Comparison of ENCODE assay signal across 23 cellular contexts in the genomic region with DNA sequence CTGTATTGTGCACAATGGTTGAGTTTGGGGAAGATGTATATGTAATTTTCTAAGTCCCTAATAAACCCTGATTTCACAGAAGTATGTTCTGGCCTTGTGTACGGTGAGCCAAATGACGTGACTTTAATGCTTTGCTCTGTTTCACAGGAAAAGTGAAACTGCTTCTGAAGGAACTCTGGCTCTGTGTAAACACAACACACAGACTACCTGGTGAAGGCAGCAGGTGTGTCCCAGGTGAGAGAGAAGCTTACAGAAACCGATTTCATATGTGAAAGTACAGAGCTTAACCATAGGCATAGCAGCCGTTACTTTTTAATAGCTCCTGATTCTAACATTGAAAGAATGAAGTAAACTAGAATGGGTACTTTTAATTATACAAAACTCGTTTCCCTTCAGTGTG.
"Had no signal": no experiment of that assay in that cellular context is flagged by ENCODE, and none has a peak within 500 bp of the region (broad histone marks: within the 10 kb centered on the region; RNA-seq: fewer than 3 reads in every experiment).

No MANE protein-coding gene starts in this region.

- ATAC-seq: activated naive CD8-positive, alpha-beta T cell treated with anti-CD3 and anti-CD28 coated beads, Interleukin-2, amount 50 U/mL, for 24 hours; heart left ventricle; left lobe of liver; natural killer cell; psoas muscle; stimulated activated naive CD8-positive, alpha-beta T cell treated with anti-CD3 and anti-CD28 coated beads, Interleukin-15, Interleukin-2, amounts not matched to agents 100 U/mL and 50 U/mL, for 24 hours had no signal

- H3K4me3 ChIP-seq: cardiac muscle cell, heart left ventricle, psoas muscle, right atrium auricular region, tibial artery had no signal

- H3K27me3 ChIP-seq: cardiac muscle cell, heart left ventricle, right atrium auricular region, tibial artery had no signal

- H3K9me3 ChIP-seq: heart left ventricle, psoas muscle, right atrium auricular region, tibial artery had no signal

- DNase-seq: activated CD4-positive, alpha-beta memory T cell treated with anti-CD3 and anti-CD28 coated beads, Interleukin-2, amount 10 ng/mL, durations not matched to agents 7 days and 5 days; activated CD4-positive, alpha-beta T cell treated with anti-CD3 and anti-CD28 coated beads for 48 hours; activated CD4-positive, CD25-positive, alpha-beta regulatory T cell; activated gamma-delta T cell; activated naive CD4-positive, alpha-beta T cell treated with anti-CD3 and anti-CD28 coated beads, Interleukin-2, amount 50 U/mL, for 16 hours; activated naive CD8-positive, alpha-beta T cell treated with anti-CD3 and anti-CD28 coated beads, Interleukin-2, amount 50 U/mL, for 24 hours; cortex of kidney; heart left ventricle; islet precursor cell; mammary epithelial cell; natural killer cell; psoas muscle; stimulated activated CD4-positive, alpha-beta T cell treated with anti-CD3 and anti-CD28 coated beads, Interleukin-12 subunit alpha, Interleukin-12 subunit beta, amount 100 ng/mL, for 4 hours; stimulated activated CD4-positive, alpha-beta T cell treated with anti-CD3 and anti-CD28 coated beads, Interleukin-4, amount 100 ng/mL, for 4 hours; stimulated activated naive CD8-positive, alpha-beta T cell treated with anti-CD3 and anti-CD28 coated beads, Interleukin-15, Interleukin-2, amounts not matched to agents 100 U/mL and 50 U/mL, for 24 hours; tibial artery had no signal

- H3K27me3 Mint-ChIP-seq: activated CD4-positive, alpha-beta memory T cell treated with anti-CD3 and anti-CD28 coated beads, Interleukin-2, amount 10 ng/mL, durations not matched to agents 7 days and 5 days; activated naive CD8-positive, alpha-beta T cell treated with anti-CD3 and anti-CD28 coated beads, Interleukin-2, amount 50 U/mL, for 24 hours had no signal

- FAIRE-seq: urothelium cell line had no signal

- H3K9me3 Mint-ChIP-seq: activated CD4-positive, alpha-beta memory T cell treated with anti-CD3 and anti-CD28 coated beads, Interleukin-2, amount 10 ng/mL, durations not matched to agents 7 days and 5 days; activated naive CD8-positive, alpha-beta T cell treated with anti-CD3 and anti-CD28 coated beads, Interleukin-2, amount 50 U/mL, for 24 hours; activated T-helper 1 cell treated with anti-CD3 and anti-CD28 coated beads, Interleukin-12 subunit alpha, Interleukin-12 subunit beta, Interleukin-2, Interleukin-4 antibody, amounts not matched to agents 30 ng/mL and 10 ng/mL and 1 ng/mL, durations not matched to agents 14 hours and 24 hours and 36 hours; mesothelial cell of epicardium; natural killer cell; T-helper 1 cell treated with Interleukin-12 subunit alpha and Interleukin-12 subunit beta and Interleukin-4 antibody, amounts not matched to agents 30 μg/mL and 1 μg/mL, for 36 hours had no signal

- H3K4me3 Mint-ChIP-seq: activated CD4-positive, alpha-beta memory T cell treated with anti-CD3 and anti-CD28 coated beads, Interleukin-2, amount 10 ng/mL, durations not matched to agents 7 days and 5 days; activated naive CD8-positive, alpha-beta T cell treated with anti-CD3 and anti-CD28 coated beads, Interleukin-2, amount 50 U/mL, for 24 hours; activated T-helper 1 cell treated with anti-CD3 and anti-CD28 coated beads, Interleukin-12 subunit alpha, Interleukin-12 subunit beta, Interleukin-2, Interleukin-4 antibody, amounts not matched to agents 30 ng/mL and 10 ng/mL and 1 ng/mL, durations not matched to agents 14 hours and 24 hours and 36 hours; mesothelial cell of epicardium; natural killer cell; T-helper 1 cell treated with Interleukin-12 subunit alpha and Interleukin-12 subunit beta and Interleukin-4 antibody, amounts not matched to agents 30 μg/mL and 1 μg/mL, for 36 hours had no signal

- H3K4me1 Mint-ChIP-seq: activated CD4-positive, alpha-beta memory T cell treated with anti-CD3 and anti-CD28 coated beads, Interleukin-2, amount 10 ng/mL, durations not matched to agents 7 days and 5 days; activated naive CD8-positive, alpha-beta T cell treated with anti-CD3 and anti-CD28 coated beads, Interleukin-2, amount 50 U/mL, for 24 hours had no signal

- H3K4me1 ChIP-seq: psoas muscle, tibial artery had no signal

- H3K27ac Mint-ChIP-seq: activated naive CD8-positive, alpha-beta T cell treated with anti-CD3 and anti-CD28 coated beads, Interleukin-2, amount 50 U/mL, for 24 hours; activated T-helper 1 cell treated with anti-CD3 and anti-CD28 coated beads, Interleukin-12 subunit alpha, Interleukin-12 subunit beta, Interleukin-2, Interleukin-4 antibody, amounts not matched to agents 30 ng/mL and 10 ng/mL and 1 ng/mL, durations not matched to agents 14 hours and 24 hours and 36 hours; T-helper 1 cell treated with Interleukin-12 subunit alpha and Interleukin-12 subunit beta and Interleukin-4 antibody, amounts not matched to agents 30 μg/mL and 1 μg/mL, for 36 hours had no signal

- H3K27ac ChIP-seq: cardiac muscle cell, heart left ventricle, psoas muscle, right atrium auricular region, tibial artery had no signal
